In the genomic region with DNA sequence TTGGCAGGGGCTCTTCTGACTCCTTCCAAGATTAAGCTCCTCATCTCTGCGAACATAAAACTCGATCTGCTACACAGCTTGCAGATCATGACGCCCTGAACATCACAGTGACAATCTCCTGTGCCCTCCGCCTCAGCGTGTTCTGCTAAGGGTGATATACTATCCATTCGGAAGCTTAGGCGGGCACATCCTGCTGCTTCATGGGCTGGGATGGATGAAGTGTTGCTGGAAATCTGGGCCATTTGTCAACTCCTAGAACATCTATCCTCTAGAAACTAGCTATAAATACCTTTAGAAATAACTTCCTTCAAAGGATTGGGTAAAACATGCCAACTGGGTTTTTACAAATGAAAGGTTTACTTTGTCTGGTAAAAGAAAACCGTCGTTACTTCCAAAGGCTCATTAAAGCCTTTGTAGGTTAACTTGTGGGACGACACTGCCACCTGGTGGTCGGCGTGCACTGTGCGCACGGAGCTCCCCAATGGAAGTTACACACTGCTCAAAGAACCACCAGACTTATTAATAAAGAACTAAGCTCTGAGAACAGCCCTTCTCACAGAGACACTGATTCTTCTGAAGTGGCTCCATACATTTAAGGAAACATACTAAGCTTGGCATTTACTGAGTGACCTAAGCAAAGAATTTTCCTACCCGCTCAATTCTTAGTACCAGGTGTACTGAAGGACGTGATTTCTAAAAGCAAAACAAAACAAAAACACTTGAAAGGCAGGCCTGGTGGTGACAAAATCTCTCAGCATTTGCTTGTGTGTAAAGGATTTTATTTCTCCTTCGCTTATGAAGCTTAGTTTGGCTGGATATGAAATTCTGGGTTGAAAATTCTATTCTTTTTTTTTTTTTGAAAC, we compare ENCODE assay signal across 8 cellular contexts. TPM values are rescaled to one million over a fixed set of nuclear protein-coding genes. Genes with fewer than 3 reads are reported as not detected.
DNase-seq lines count a peak whose midpoint lies in the region; ATAC-seq, FAIRE-seq and TF ChIP-seq lines count a peak whose summit lies in the region.

No MANE protein-coding gene starts in this region.

- intact Hi-C loops in activated T-helper 1 cell treated with anti-CD3 and anti-CD28 coated beads, Interleukin-12 subunit alpha, Interleukin-12 subunit beta, Interleukin-2, Interleukin-4 antibody, amounts not matched to agents 30 ng/mL and 10 ng/mL and 1 ng/mL, durations not matched to agents 14 hours and 24 hours and 36 hours (cut with micrococcal nuclease): loop anchor here (1.0 to 2.0 kb wide), 7 partner anchors 95 to 821 kb away; no protein-coding TSS in a partner anchor

- ATAC-seq in natural killer cell treated with Interleukin-12 subunit alpha and Interleukin-12 subunit beta and Interleukin-15 and Interleukin-18, amount 100 ng/mL, for 72 hours: peak; percentile 79 to 85
- peak; percentile 76 for ATAC-seq in stimulated activated memory B cell treated with anti-CD40 and anti-IgM and Interleukin-4, amounts not matched to agents 10 μg/mL and 1 μg/mL and 100 μg/mL, for 72 hours
- no peak for ATAC-seq in HG03457 (IDR thresholded peaks at IDR 0.05; ENCODE audit: unreplicated experiment)

- no peak overlapping the region for H3K27ac Mint-ChIP-seq in activated T-helper 1 cell treated with anti-CD3 and anti-CD28 coated beads, Interleukin-12 subunit alpha, Interleukin-12 subunit beta, Interleukin-2, Interleukin-4 antibody, amounts not matched to agents 30 ng/mL and 10 ng/mL and 1 ng/mL, durations not matched to agents 14 hours and 24 hours and 36 hours
- peak overlapping the region in 1 of 2 donors; percentile 29 for H3K27ac Mint-ChIP-seq in natural killer cell treated with Interleukin-12 subunit alpha and Interleukin-12 subunit beta and Interleukin-15 and Interleukin-18, amount 100 ng/mL, for 72 hours
- no peak overlapping the region for H3K27ac Mint-ChIP-seq in stimulated activated memory B cell treated with anti-CD40 and anti-IgM and Interleukin-4, amounts not matched to agents 10 μg/mL and 1 μg/mL and 100 μg/mL, for 72 hours

- H3K36me3 Mint-ChIP-seq in activated T-helper 1 cell treated with anti-CD3 and anti-CD28 coated beads, Interleukin-12 subunit alpha, Interleukin-12 subunit beta, Interleukin-2, Interleukin-4 antibody, amounts not matched to agents 30 ng/mL and 10 ng/mL and 1 ng/mL, durations not matched to agents 14 hours and 24 hours and 36 hours (ENCODE audit: low read depth): peaks cover 10% of the 10 kb centered on the region
- peaks cover 14% of the 10 kb centered on the region for H3K36me3 Mint-ChIP-seq in natural killer cell treated with Interleukin-12 subunit alpha and Interleukin-12 subunit beta and Interleukin-15 and Interleukin-18, amount 100 ng/mL, for 72 hours
- peaks cover 41% of the 10 kb centered on the region for H3K36me3 Mint-ChIP-seq in stimulated activated memory B cell treated with anti-CD40 and anti-IgM and Interleukin-4, amounts not matched to agents 10 μg/mL and 1 μg/mL and 100 μg/mL, for 72 hours

- H3K4me1 Mint-ChIP-seq in activated T-helper 1 cell treated with anti-CD3 and anti-CD28 coated beads, Interleukin-12 subunit alpha, Interleukin-12 subunit beta, Interleukin-2, Interleukin-4 antibody, amounts not matched to agents 30 ng/mL and 10 ng/mL and 1 ng/mL, durations not matched to agents 14 hours and 24 hours and 36 hours (ENCODE audit: low read depth): peaks cover 6% of the 10 kb centered on the region
- H3K4me1 Mint-ChIP-seq in natural killer cell treated with Interleukin-12 subunit alpha and Interleukin-12 subunit beta and Interleukin-15 and Interleukin-18, amount 100 ng/mL, for 72 hours (ENCODE audit: low read depth in 2 of 2): no peaks in the 10 kb centered on the region
- peaks cover 6% of the 10 kb centered on the region for H3K4me1 Mint-ChIP-seq in stimulated activated memory B cell treated with anti-CD40 and anti-IgM and Interleukin-4, amounts not matched to agents 10 μg/mL and 1 μg/mL and 100 μg/mL, for 72 hours

- no peak overlapping the region for H3K4me3 ChIP-seq in fibroblast of mammary gland (ENCODE audit: control insufficient read depth, low read depth, low read length)

- no peaks in the 10 kb centered on the region for H3K27me3 Mint-ChIP-seq in activated T-helper 1 cell treated with anti-CD3 and anti-CD28 coated beads, Interleukin-12 subunit alpha, Interleukin-12 subunit beta, Interleukin-2, Interleukin-4 antibody, amounts not matched to agents 30 ng/mL and 10 ng/mL and 1 ng/mL, durations not matched to agents 14 hours and 24 hours and 36 hours (ENCODE audit: insufficient read depth)
- H3K27me3 Mint-ChIP-seq in natural killer cell treated with Interleukin-12 subunit alpha and Interleukin-12 subunit beta and Interleukin-15 and Interleukin-18, amount 100 ng/mL, for 72 hours: no peaks in the 10 kb centered on the region
- no peaks in the 10 kb centered on the region for H3K27me3 Mint-ChIP-seq in stimulated activated memory B cell treated with anti-CD40 and anti-IgM and Interleukin-4, amounts not matched to agents 10 μg/mL and 1 μg/mL and 100 μg/mL, for 72 hours

- peak; percentile 93 for TF ChIP-seq CTCF in fibroblast of mammary gland (conservative IDR thresholded peaks at IDR 0.05; ENCODE audit: control insufficient read depth, insufficient read depth, low read depth, low read length)

- peak; percentile 38 for FAIRE-seq in RCC 7860 (lab: Jason Lieb, UNC)

- DNase-seq in GF-D8 (lab: John Stamatoyannopoulos, UW) (peak; percentile 31), HuH-7.5 (ENCODE audit: low spot score) (peak; percentile 78), RCC 7860 (ENCODE audit: low spot score) (peak; percentile 38), fibroblast of mammary gland (ENCODE audit: low read depth) (peak; percentile 76)
- peak; percentile 74 for DNase-seq in activated T-helper 1 cell treated with anti-CD3 and anti-CD28 coated beads, Interleukin-12 subunit alpha, Interleukin-12 subunit beta, Interleukin-2, Interleukin-4 antibody, amounts not matched to agents 30 ng/mL and 10 ng/mL and 1 ng/mL, durations not matched to agents 14 hours and 24 hours and 36 hours (ENCODE audit: low spot score)
- DNase-seq in natural killer cell treated with Interleukin-12 subunit alpha and Interleukin-12 subunit beta and Interleukin-15 and Interleukin-18, amount 100 ng/mL, for 72 hours (ENCODE audit: low spot score): peak; percentile 85

- no peaks in the 10 kb centered on the region for H3K9me3 Mint-ChIP-seq in activated T-helper 1 cell treated with anti-CD3 and anti-CD28 coated beads, Interleukin-12 subunit alpha, Interleukin-12 subunit beta, Interleukin-2, Interleukin-4 antibody, amounts not matched to agents 30 ng/mL and 10 ng/mL and 1 ng/mL, durations not matched to agents 14 hours and 24 hours and 36 hours
- H3K9me3 Mint-ChIP-seq in natural killer cell treated with Interleukin-12 subunit alpha and Interleukin-12 subunit beta and Interleukin-15 and Interleukin-18, amount 100 ng/mL, for 72 hours: no peaks in the 10 kb centered on the region
- H3K9me3 Mint-ChIP-seq in stimulated activated memory B cell treated with anti-CD40 and anti-IgM and Interleukin-4, amounts not matched to agents 10 μg/mL and 1 μg/mL and 100 μg/mL, for 72 hours: no peaks in the 10 kb centered on the region

- H3K4me3 Mint-ChIP-seq in activated T-helper 1 cell treated with anti-CD3 and anti-CD28 coated beads, Interleukin-12 subunit alpha, Interleukin-12 subunit beta, Interleukin-2, Interleukin-4 antibody, amounts not matched to agents 30 ng/mL and 10 ng/mL and 1 ng/mL, durations not matched to agents 14 hours and 24 hours and 36 hours: no peak overlapping the region
- H3K4me3 Mint-ChIP-seq in natural killer cell treated with Interleukin-12 subunit alpha and Interleukin-12 subunit beta and Interleukin-15 and Interleukin-18, amount 100 ng/mL, for 72 hours: no peak overlapping the region
- H3K4me3 Mint-ChIP-seq in stimulated activated memory B cell treated with anti-CD40 and anti-IgM and Interleukin-4, amounts not matched to agents 10 μg/mL and 1 μg/mL and 100 μg/mL, for 72 hours: no peak overlapping the region

RNA-seq across cellular contexts. Expression of gene CACNA2D4, which starts 21.5 kb away (rescaled TPM):
- 6.1 and 6.3 TPM in 2 replicates for total RNA-seq in activated T-helper 1 cell treated with anti-CD3 and anti-CD28 coated beads, Interleukin-12 subunit alpha, Interleukin-12 subunit beta, Interleukin-2, Interleukin-4 antibody, amounts not matched to agents 30 ng/mL and 10 ng/mL and 1 ng/mL, durations not matched to agents 14 hours and 24 hours and 36 hours
- 10 to 100 TPM in 1 of 2 donors, 1 to 10 TPM in 1; 4.5 to 12.1 TPM for total RNA-seq in natural killer cell treated with Interleukin-12 subunit alpha and Interleukin-12 subunit beta and Interleukin-15 and Interleukin-18, amount 100 ng/mL, for 72 hours

Comparison
In these comparisons a context has a peak if more than half of its experiments do, and no peak if none do; other contexts are left out.
1. DNase-seq: peak in every context shown above with its lines; median percentile 85 in natural killer cell treated with Interleukin-12 subunit alpha and Interleukin-12 subunit beta and Interleukin-15 and Interleukin-18, amount 100 ng/mL, for 72 hours; 78 in HuH-7.5; 76 in fibroblast of mammary gland; 74 in activated T-helper 1 cell treated with anti-CD3 and anti-CD28 coated beads, Interleukin-12 subunit alpha, Interleukin-12 subunit beta, Interleukin-2, Interleukin-4 antibody, amounts not matched to agents 30 ng/mL and 10 ng/mL and 1 ng/mL, durations not matched to agents 14 hours and 24 hours and 36 hours; 38 in RCC 7860; 31 in GF-D8.